ENCODE assay signal across 8 cellular contexts in the genomic region with DNA sequence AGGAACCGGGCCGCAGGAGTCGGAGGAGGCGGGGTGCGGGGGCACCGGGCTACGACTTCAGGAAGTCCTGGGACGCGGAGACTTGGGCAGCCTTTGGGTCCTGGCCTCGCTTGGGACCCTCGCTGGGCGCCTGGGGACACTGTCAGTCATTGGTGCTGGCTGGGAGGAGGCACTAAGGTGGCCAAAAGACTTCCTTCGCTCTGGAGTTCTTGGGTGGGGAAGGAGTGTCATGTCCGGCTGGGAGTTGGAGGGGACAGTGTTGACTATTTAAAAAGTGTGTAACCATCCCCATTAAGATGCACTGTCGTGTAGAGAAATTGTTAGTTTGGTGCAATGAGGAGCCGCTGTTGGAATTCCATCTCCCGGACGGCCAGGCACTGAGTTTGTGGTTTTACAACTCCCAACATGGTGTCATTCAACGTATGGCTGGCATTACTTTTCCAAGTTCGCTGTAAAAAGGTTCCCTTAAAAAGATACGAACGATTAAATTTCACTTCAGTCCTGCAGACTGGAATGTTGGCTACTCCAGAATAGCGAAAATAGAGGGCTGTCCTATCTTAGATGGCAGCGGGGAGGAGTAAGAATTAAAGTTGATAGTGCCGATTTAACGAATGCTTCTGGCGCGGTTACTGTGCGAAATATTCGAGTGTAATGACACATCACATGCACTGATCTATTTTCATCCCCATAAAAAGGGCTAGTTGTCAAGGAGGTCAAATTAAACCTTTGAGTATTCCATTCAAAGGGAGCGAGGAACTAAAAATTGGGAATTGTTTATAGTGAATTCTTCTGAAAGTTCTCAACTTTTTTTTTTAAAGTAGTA.
DNase-seq lines count a peak whose midpoint lies in the region; ATAC-seq and TF ChIP-seq lines count a peak whose summit lies in the region.

No MANE protein-coding gene starts in this region.

- H3K4me1 Mint-ChIP-seq in stimulated activated memory B cell treated with anti-CD40 and anti-IgM and Interleukin-4, amounts not matched to agents 10 μg/mL and 1 μg/mL and 100 μg/mL, for 72 hours = peaks cover 72% of the 10 kb centered on the region

- in situ Hi-C loops in astrocyte of the cerebellum (cut with HindIII; ENCODE audit: low sequenced_read_pairs) = loop anchor here (5.0 kb wide), 2 partner anchors 95 to 155 kb away; no protein-coding TSS in a partner anchor

- H3K9me3 Mint-ChIP-seq in stimulated activated memory B cell treated with anti-CD40 and anti-IgM and Interleukin-4, amounts not matched to agents 10 μg/mL and 1 μg/mL and 100 μg/mL, for 72 hours = no peaks in the 10 kb centered on the region

- TF ChIP-seq CTCF in LNCaP clone FGC (IDR thresholded peaks at IDR 0.05; ENCODE audit: control insufficient read depth, extremely low read depth, insufficient read depth) (no peak), astrocyte of the cerebellum (IDR thresholded peaks at IDR 0.05; ENCODE audit: low read depth, low read length, missing control alignments) (no peak)

- peaks cover 13% of the 10 kb centered on the region for H3K36me3 Mint-ChIP-seq in stimulated activated memory B cell treated with anti-CD40 and anti-IgM and Interleukin-4, amounts not matched to agents 10 μg/mL and 1 μg/mL and 100 μg/mL, for 72 hours

- ATAC-seq in stimulated activated memory B cell treated with anti-CD40 and anti-IgM and Interleukin-4, amounts not matched to agents 10 μg/mL and 1 μg/mL and 100 μg/mL, for 72 hours = no peak
- no peak for ATAC-seq in GM19467 (IDR thresholded peaks at IDR 0.05; ENCODE audit: unreplicated experiment)

- peak overlapping the region; percentile 95 for H3K4me3 Mint-ChIP-seq in stimulated activated memory B cell treated with anti-CD40 and anti-IgM and Interleukin-4, amounts not matched to agents 10 μg/mL and 1 μg/mL and 100 μg/mL, for 72 hours

- no peaks in the 10 kb centered on the region for H3K27me3 Mint-ChIP-seq in stimulated activated memory B cell treated with anti-CD40 and anti-IgM and Interleukin-4, amounts not matched to agents 10 μg/mL and 1 μg/mL and 100 μg/mL, for 72 hours

- peak in 2 of 3 experiments; percentile 47 to 63 for DNase-seq in NCI-H1417 (lab: John Stamatoyannopoulos, UW)
- DNase-seq in NCI-H1417 treated with DMSO at 0.1 percent for 48 hours (lab: John Stamatoyannopoulos, UW) = no peak
- DNase-seq in LNCaP clone FGC (ENCODE audit: low read depth) = no peak
- peak; percentile 3 for DNase-seq in astrocyte of the cerebellum (ENCODE audit: low read depth)
- peak; percentile 35 for DNase-seq in iris pigment epithelial cell (ENCODE audit: low read depth)
- no peak for DNase-seq in DMS153 treated with DMSO at 0.1 percent for 48 hours (lab: John Stamatoyannopoulos, UW; ENCODE audit: unreplicated experiment)

- H3K27ac Mint-ChIP-seq in stimulated activated memory B cell treated with anti-CD40 and anti-IgM and Interleukin-4, amounts not matched to agents 10 μg/mL and 1 μg/mL and 100 μg/mL, for 72 hours = peak overlapping the region; percentile 90

- H3K4me3 ChIP-seq in LNCaP clone FGC (ENCODE audit: low read depth, low read length) = peak overlapping the region; percentile 71
- H3K4me3 ChIP-seq in astrocyte of the cerebellum (ENCODE audit: low read depth, low read length) = peak overlapping the region; percentile 66

Comparison
In these comparisons a context has a peak if more than half of its experiments do, and no peak if none do; other contexts are left out.
1. DNase-seq: peak in NCI-H1417 (2 of 3), astrocyte of the cerebellum (single experiment) and iris pigment epithelial cell (single experiment); none in NCI-H1417 treated with DMSO at 0.1 percent for 48 hours (single experiment), LNCaP clone FGC (single experiment) and DMS153 treated with DMSO at 0.1 percent for 48 hours (single experiment).